ENCODE assay signal across 8 cellular contexts in the genomic region with DNA sequence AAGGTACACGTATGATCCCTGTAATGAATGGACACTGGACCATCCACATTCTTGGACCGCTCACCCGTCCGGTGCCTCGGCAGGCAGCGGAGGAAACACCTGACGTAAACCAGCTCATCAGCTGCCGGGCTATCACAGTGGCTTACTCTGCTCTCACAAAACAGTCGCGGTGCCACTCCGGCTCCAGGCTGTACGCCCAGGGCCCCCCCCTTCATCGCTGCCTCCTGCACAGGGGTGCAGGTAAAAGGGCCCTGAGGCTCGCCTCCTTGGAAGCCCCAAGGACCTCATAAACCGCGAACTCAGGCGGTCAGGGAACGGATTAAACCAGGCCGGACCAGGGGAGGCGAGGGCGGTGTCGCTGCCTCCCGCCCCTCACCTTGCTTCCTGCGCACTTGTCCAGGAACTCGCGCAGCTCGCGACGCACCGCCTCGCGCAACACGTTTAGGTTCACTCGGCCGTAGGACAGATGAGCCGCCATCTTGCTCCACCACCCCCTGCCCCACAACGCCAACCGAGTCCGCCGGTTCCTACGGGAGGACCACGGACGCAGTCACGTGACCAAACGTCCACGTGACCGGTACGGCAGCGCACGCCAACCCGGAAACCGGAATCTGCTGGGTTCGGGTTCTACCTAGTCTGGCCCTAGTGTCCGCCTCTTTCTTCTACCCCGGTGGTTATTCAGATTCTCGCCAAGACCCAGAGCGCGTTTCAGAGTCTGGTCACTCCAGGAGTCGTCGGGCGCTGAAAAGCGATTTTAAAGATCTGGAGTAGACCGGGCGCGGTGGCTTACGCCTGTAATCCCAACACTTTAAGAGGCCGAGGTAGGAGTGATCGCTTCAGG. TPM values are rescaled to one million over a fixed set of nuclear protein-coding genes. Genes with fewer than 3 reads are reported as not detected.
DNase-seq lines count a peak whose midpoint lies in the region; ATAC-seq and TF ChIP-seq lines count a peak whose summit lies in the region.

A gene (minus strand): TSS at position 564 of the 841 bp plus-strand sequence. CDS start 86 bp downstream, at position 478.

- H3K4me3 Mint-ChIP-seq in naive thymus-derived CD8-positive, alpha-beta T cell: peak within 1 kb of the TSS; percentile 96 to 99 (median 98)
- peak within 1 kb of the TSS; percentile 97 to 99 for H3K4me3 Mint-ChIP-seq in stimulated activated naive B cell treated with anti-CD40 and anti-IgM and Interleukin-4, amounts not matched to agents 10 μg/mL and 1 μg/mL and 100 μg/mL, for 72 hours

- no peaks in the 10 kb centered on the region for H3K27me3 ChIP-seq in H7 (ENCODE audit: control insufficient read depth, insufficient read depth, low read length)

- peak; percentile 80 to 83 for ATAC-seq in naive thymus-derived CD8-positive, alpha-beta T cell
- ATAC-seq in stimulated activated naive B cell treated with anti-CD40 and anti-IgM and Interleukin-4, amounts not matched to agents 10 μg/mL and 1 μg/mL and 100 μg/mL, for 72 hours (replicated peaks): peak; percentile 92 to 94

- peak; percentile 97 for TF ChIP-seq POLR2A in Raji (IDR thresholded peaks at IDR 0.05; ENCODE audit: insufficient read depth, low read depth, low read length)

- DNase-seq in ELF-1 (ENCODE audit: low read depth, low spot score) (peak; percentile 99), H7 (peak; percentile 97), M059J (ENCODE audit: low read depth) (peak; percentile 95), fibroblast of peridontal ligament (ENCODE audit: extremely low read depth) (peak; percentile 98)
- peak; percentile 91 for DNase-seq in activated T-helper 9 cell treated with anti-CD3 and anti-CD28 coated beads, Interleukin-2, amount 50 U/mL, for 16 hours (ENCODE audit: low read depth)
- peak; percentile 87 to 97 (median 90) for DNase-seq in naive thymus-derived CD8-positive, alpha-beta T cell
- DNase-seq in stimulated activated naive B cell treated with anti-CD40 and anti-IgM and Interleukin-4, amounts not matched to agents 10 μg/mL and 1 μg/mL and 100 μg/mL, for 72 hours: peak; percentile 94

- peak within 1 kb of the TSS; percentile 98 to 100 (median 99) for H3K27ac Mint-ChIP-seq in naive thymus-derived CD8-positive, alpha-beta T cell
- H3K27ac Mint-ChIP-seq in stimulated activated naive B cell treated with anti-CD40 and anti-IgM and Interleukin-4, amounts not matched to agents 10 μg/mL and 1 μg/mL and 100 μg/mL, for 72 hours: peak within 1 kb of the TSS; percentile 100

- H3K4me3 ChIP-seq in H7 (ENCODE audit: insufficient read depth, low read depth, low read length): peak within 1 kb of the TSS; percentile 89

- H3K36me3 Mint-ChIP-seq in naive thymus-derived CD8-positive, alpha-beta T cell: peaks cover 0 to 37% (median 2%) of the 10 kb centered on the region in 3 donors
- peaks cover 12 to 13% of the 10 kb centered on the region in 2 donors for H3K36me3 Mint-ChIP-seq in stimulated activated naive B cell treated with anti-CD40 and anti-IgM and Interleukin-4, amounts not matched to agents 10 μg/mL and 1 μg/mL and 100 μg/mL, for 72 hours

- H3K36me3 ChIP-seq in H7 (replicated peaks; ENCODE audit: control insufficient read depth, insufficient read depth, low read length): no peaks in the 10 kb centered on the region; the same call in 1 of the 2 replicates

- POLR2A ChIA-PET in naive thymus-derived CD8-positive, alpha-beta T cell (lab: Charles Lee): interaction anchor here (0.6 to 2.8 kb wide), 12 partner anchors 12 to 1580 kb away, joined by 3 to 23 read pairs (median 4); a partner anchor contains a TSS

- H3K9me3 Mint-ChIP-seq in naive thymus-derived CD8-positive, alpha-beta T cell: peaks cover 0 to 4% (median 0%) of the 10 kb centered on the region in 9 donors
- no peaks in the 10 kb centered on the region for H3K9me3 Mint-ChIP-seq in stimulated activated naive B cell treated with anti-CD40 and anti-IgM and Interleukin-4, amounts not matched to agents 10 μg/mL and 1 μg/mL and 100 μg/mL, for 72 hours

- peaks cover 0 to 3% (median 0%) of the 10 kb centered on the region in 5 donors for H3K27me3 Mint-ChIP-seq in naive thymus-derived CD8-positive, alpha-beta T cell
- H3K27me3 Mint-ChIP-seq in stimulated activated naive B cell treated with anti-CD40 and anti-IgM and Interleukin-4, amounts not matched to agents 10 μg/mL and 1 μg/mL and 100 μg/mL, for 72 hours: peaks cover 0 to 4% of the 10 kb centered on the region in 2 donors

- H3K4me1 Mint-ChIP-seq in naive thymus-derived CD8-positive, alpha-beta T cell: peaks cover 10 to 32% (median 26%) of the 10 kb centered on the region in 4 donors
- peaks cover 8 to 23% of the 10 kb centered on the region in 2 donors for H3K4me1 Mint-ChIP-seq in stimulated activated naive B cell treated with anti-CD40 and anti-IgM and Interleukin-4, amounts not matched to agents 10 μg/mL and 1 μg/mL and 100 μg/mL, for 72 hours

RNA-seq across cellular contexts. Expression of the gene that starts here (rescaled TPM):
- 38.3 and 50.1 TPM in 2 replicates for total RNA-seq in H7 (2014; rRNA removed; shearing (Covaris generic))
- total RNA-seq in M059J (2014; rRNA removed; shearing (Covaris generic)): 20.5 and 26.2 TPM in 2 replicates
- 10 to 100 TPM; 29.4 to 29.5 TPM for total RNA-seq in naive thymus-derived CD8-positive, alpha-beta T cell
- polyA plus RNA-seq in naive thymus-derived CD8-positive, alpha-beta T cell: 10 to 100 TPM; 17.6 to 24.2 (median 20.1) TPM

Comparison
In these comparisons a context has a peak if more than half of its experiments do, and no peak if none do; other contexts are left out.
1. Peak in every context shown above with its lines: DNase-seq, ATAC-seq and H3K4me3 ChIP-seq.